Comparison of ENCODE assay signal across 8 cellular contexts in the genomic region with DNA sequence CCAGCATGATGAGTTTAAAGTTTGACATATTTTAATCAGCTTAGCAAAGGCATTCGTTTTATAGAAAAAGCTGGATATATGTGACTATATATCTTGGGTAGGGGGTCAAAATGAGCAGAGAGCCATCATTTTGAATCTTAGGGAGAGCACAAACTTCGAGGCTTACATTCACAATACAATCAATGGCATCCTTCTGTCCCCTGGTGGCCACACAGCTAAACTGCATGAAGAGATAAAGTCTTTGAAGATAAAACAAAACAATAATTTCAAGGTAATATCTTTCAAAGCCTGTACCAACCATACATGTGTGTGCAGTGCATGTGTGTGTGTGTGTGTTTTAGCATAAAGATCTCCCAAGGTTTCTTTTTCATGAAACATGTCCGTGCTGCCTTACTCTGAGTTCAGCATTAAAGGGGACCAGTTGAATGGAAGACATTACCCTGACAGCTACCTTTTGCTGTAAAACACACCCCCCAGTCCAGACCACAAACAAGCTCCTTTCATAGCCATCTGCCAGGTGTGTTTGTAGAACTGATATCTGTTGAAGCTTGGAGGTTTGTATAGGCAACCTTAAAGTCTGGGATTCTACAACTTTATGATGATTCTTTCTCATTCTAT. TPM values are rescaled to one million over a fixed set of nuclear protein-coding genes. Genes with fewer than 3 reads are reported as not detected.
A peak's percentile ranks its signal among the peaks of the same experiment; 100 is the strongest.
DNase-seq lines count a peak whose midpoint lies in the region; ATAC-seq and TF ChIP-seq lines count a peak whose summit lies in the region.

No MANE protein-coding gene starts in this region.

- peak overlapping the region; percentile 12 for H3K27ac Mint-ChIP-seq in activated naive CD4-positive, alpha-beta T cell treated with anti-CD3 and anti-CD28 coated beads, Interleukin-2, amount 10 ng/mL, durations not matched to agents 7 days and 5 days

- peak overlapping the region; percentile 57 for H3K4me2 ChIP-seq in OCI-LY7 (ENCODE audit: low read length)
- no peak overlapping the region for H3K4me2 ChIP-seq in hepatocyte

- CTCF ChIA-PET in OCI-LY7 (lab: Charles Lee; ENCODE audit: unreplicated experiment), result interaction anchor here (1.0 to 3.8 kb wide), 3 partner anchors 8 to 79 kb away, joined by 3 to 46 read pairs (median 3); no protein-coding TSS in a partner anchor
- CTCF ChIA-PET in activated naive CD4-positive, alpha-beta T cell treated with anti-CD3 and anti-CD28 coated beads, Interleukin-2, amount 10 ng/mL, durations not matched to agents 7 days and 5 days (lab: Charles Lee), result interaction anchor here (0.8 to 8.5 kb wide), 11 partner anchors 17 to 315 kb away, joined by 3 to 172 read pairs (median 4); no protein-coding TSS in a partner anchor

- H2AFZ ChIP-seq in OCI-LY7 (ENCODE audit: low read length), result peak overlapping the region; percentile 87; the same call in 1 of the 2 replicates
- H2AFZ ChIP-seq in hepatocyte, result no peak overlapping the region

- H3K27ac ChIP-seq in OCI-LY7 (ENCODE audit: low read depth, low read length, poor library complexity, severe bottlenecking) (peak overlapping the region; percentile 60), hepatocyte (no peak overlapping the region)

- H3K36me3 Mint-ChIP-seq in activated naive CD4-positive, alpha-beta T cell treated with anti-CD3 and anti-CD28 coated beads, Interleukin-2, amount 10 ng/mL, durations not matched to agents 7 days and 5 days, result no peaks in the 10 kb centered on the region

- peak; percentile 49 for ATAC-seq in Right ventricle myocardium superior (ENCODE audit: poor library complexity)
- ATAC-seq in Right ventricle myocardium inferior, result no peak
- peak; percentile 81 for ATAC-seq in HG02884 (IDR thresholded peaks at IDR 0.05; ENCODE audit: unreplicated experiment)
- no peak for ATAC-seq in HG03097 (IDR thresholded peaks at IDR 0.05; ENCODE audit: low FRiP score, unreplicated experiment)

- H3K4me3 ChIP-seq in OCI-LY7 (ENCODE audit: low read depth, low read length, poor library complexity, severe bottlenecking), result no peak overlapping the region
- H3K4me3 ChIP-seq in hepatocyte, result no peak overlapping the region

- BruUV-seq in OCI-LY7 (replicated peaks; lab: Mats Ljungman, UMichigan), result no TSS peak

- H4K20me1 ChIP-seq in OCI-LY7 (ENCODE audit: insufficient read depth, low read length) (no peaks in the 10 kb centered on the region), hepatocyte (ENCODE audit: insufficient read depth, poor library complexity, severe bottlenecking) (no peaks in the 10 kb centered on the region)

- no peak for DNase-seq in Right ventricle myocardium superior
- DNase-seq in Right ventricle myocardium inferior (ENCODE audit: missing footprints), result no peak
- peak; percentile 73 for DNase-seq in OCI-LY7 (ENCODE audit: low spot score)
- peak; percentile 73 for DNase-seq in activated naive CD4-positive, alpha-beta T cell treated with anti-CD3 and anti-CD28 coated beads, Interleukin-2, amount 10 ng/mL, durations not matched to agents 7 days and 5 days
- DNase-seq in hepatocyte (ENCODE audit: low spot score), result peak; percentile 43
- peak; percentile 47 to 54 for DNase-seq in stimulated activated CD4-positive, alpha-beta T cell treated with anti-CD3 and anti-CD28 coated beads, Interleukin-2, amount 100 ng/mL, for 24 hours

- POLR2A ChIA-PET in OCI-LY7 (lab: Charles Lee), result interaction anchor here (0.9 to 4.6 kb wide), 8 partner anchors 9 to 80 kb away, joined by 3 to 65 read pairs (median 6); a partner anchor contains a TSS

- H3K4me3 Mint-ChIP-seq in activated naive CD4-positive, alpha-beta T cell treated with anti-CD3 and anti-CD28 coated beads, Interleukin-2, amount 10 ng/mL, durations not matched to agents 7 days and 5 days, result no peak overlapping the region

- H3K9me3 ChIP-seq in OCI-LY7 (ENCODE audit: low read length) (no peaks in the 10 kb centered on the region), hepatocyte (ENCODE audit: low read depth) (no peaks in the 10 kb centered on the region)

- H3K9me2 ChIP-seq in OCI-LY7 (ENCODE audit: insufficient read depth, low read length), result no peaks in the 10 kb centered on the region
- H3K9me2 ChIP-seq in hepatocyte (replicated peaks; ENCODE audit: insufficient read depth), result no peaks in the 10 kb centered on the region

- H3K36me3 ChIP-seq in OCI-LY7 (ENCODE audit: insufficient read depth, low read length) (no peaks in the 10 kb centered on the region), hepatocyte (replicated peaks; ENCODE audit: insufficient read depth, low read depth) (no peaks in the 10 kb centered on the region)

- H3K4me1 ChIP-seq in OCI-LY7 (ENCODE audit: insufficient read depth, low read length, poor library complexity, severe bottlenecking) (peaks cover 53% of the 10 kb centered on the region), hepatocyte (ENCODE audit: insufficient read depth) (no peaks in the 10 kb centered on the region)

- peaks cover 28% of the 10 kb centered on the region for H3K4me1 Mint-ChIP-seq in activated naive CD4-positive, alpha-beta T cell treated with anti-CD3 and anti-CD28 coated beads, Interleukin-2, amount 10 ng/mL, durations not matched to agents 7 days and 5 days

- WGBS in hepatocyte (ENCODE audit: low lambda C conversion rate, missing lambda C conversion rate), result 14% methylated on average over 3 of the region's 3 CpGs

- H3K27me3 ChIP-seq in hepatocyte, result no peaks in the 10 kb centered on the region

- no peaks in the 10 kb centered on the region for H3K9me3 Mint-ChIP-seq in activated naive CD4-positive, alpha-beta T cell treated with anti-CD3 and anti-CD28 coated beads, Interleukin-2, amount 10 ng/mL, durations not matched to agents 7 days and 5 days

- H3K27me3 Mint-ChIP-seq in activated naive CD4-positive, alpha-beta T cell treated with anti-CD3 and anti-CD28 coated beads, Interleukin-2, amount 10 ng/mL, durations not matched to agents 7 days and 5 days, result no peaks in the 10 kb centered on the region

- H3K79me2 ChIP-seq in OCI-LY7 (ENCODE audit: insufficient read depth, low read depth, low read length) (no peaks in the 10 kb centered on the region), hepatocyte (no peaks in the 10 kb centered on the region)

- TF ChIP-seq CTCF in OCI-LY7 (conservative IDR thresholded peaks at IDR 0.05; ENCODE audit: low read length) (peak; percentile 91), hepatocyte (IDR thresholded peaks at IDR 0.05; ENCODE audit: poor library complexity) (peak; percentile 70)

- intact Hi-C loops in Right ventricle myocardium superior (cut with DNase I), result loop anchor here (10.0 kb wide), 1 partner anchor 81 kb away; no protein-coding TSS in a partner anchor
- intact Hi-C loops in Right ventricle myocardium inferior (cut with DNase I), result loop anchor here (2.0 to 10.0 kb wide), 2 partner anchors 81 to 321 kb away; no protein-coding TSS in a partner anchor
- intact Hi-C loops in OCI-LY7 (cut with micrococcal nuclease; ENCODE audit: unreplicated experiment), result loop anchor here (1.0 to 2.0 kb wide), 2 partner anchors 39 to 80 kb away; no protein-coding TSS in a partner anchor

RNA-seq across cellular contexts. Expression of a gene that starts 22.0 kb away (rescaled TPM):
- total RNA-seq in Right ventricle myocardium superior (13.6 TPM), Right ventricle myocardium inferior (16.8 TPM), OCI-LY7 (2022) (18.6 and 21.8 TPM in 2 replicates), hepatocyte (42.8 and 44.4 TPM in 2 replicates)
- 0.08 and 0.73 TPM in 2 replicates for total RNA-seq in OCI-LY7 (2014; rRNA removed; shearing (Covaris generic))
- 36.4 and 36.7 TPM in 2 replicates for polyA plus RNA-seq in hepatocyte

RNA-seq across cellular contexts. Expression of a gene that starts 45.5 kb away (rescaled TPM):
- total RNA-seq in Right ventricle myocardium superior, result 28.8 TPM
- total RNA-seq in Right ventricle myocardium inferior, result 33.7 TPM
- total RNA-seq in OCI-LY7 (2014; rRNA removed; shearing (Covaris generic)), result 23.8 and 25.4 TPM in 2 replicates
- total RNA-seq in OCI-LY7 (2022), result 29.8 and 38.3 TPM in 2 replicates
- total RNA-seq in hepatocyte, result 2.5 and 5.1 TPM in 2 replicates
- 0.30 TPM in 1 of 2 replicates, not detected in the other for polyA plus RNA-seq in hepatocyte

Comparison
In these comparisons a context has a peak if more than half of its experiments do, and no peak if none do; other contexts are left out.
1. ATAC-seq: peak in Right ventricle myocardium superior (single experiment) and HG02884 (single experiment); none in Right ventricle myocardium inferior (single experiment) and HG03097 (single experiment).
2. DNase-seq: peak in OCI-LY7 (single experiment), activated naive CD4-positive, alpha-beta T cell treated with anti-CD3 and anti-CD28 coated beads, Interleukin-2, amount 10 ng/mL, durations not matched to agents 7 days and 5 days (single experiment), hepatocyte (single experiment) and stimulated activated CD4-positive, alpha-beta T cell treated with anti-CD3 and anti-CD28 coated beads, Interleukin-2, amount 100 ng/mL, for 24 hours (2 of 2); none in Right ventricle myocardium superior (single experiment) and Right ventricle myocardium inferior (single experiment).